15 cellular contexts compared by ENCODE assay signal in the genomic region with DNA sequence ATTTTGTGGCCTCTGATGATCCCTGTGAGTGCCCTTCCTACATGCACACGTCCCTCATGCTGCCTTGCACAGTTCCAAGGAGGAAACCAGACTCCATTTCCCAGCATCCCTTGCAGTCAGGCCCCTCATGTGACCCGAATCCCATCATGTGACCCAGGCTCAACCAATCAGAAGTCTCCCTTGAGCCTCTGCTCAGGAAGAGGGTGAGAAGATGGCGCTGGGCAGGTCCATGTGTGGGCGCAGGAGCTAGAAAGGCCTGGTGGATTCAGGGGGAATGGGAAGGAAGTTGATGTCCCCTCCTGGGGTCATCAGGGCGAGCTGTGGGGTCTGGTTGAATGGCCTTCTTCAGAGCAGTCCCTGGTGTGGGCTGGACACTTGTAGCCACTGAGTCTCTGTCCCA.
A peak's percentile ranks its signal among the peaks of the same experiment; 100 is the strongest.
DNase-seq lines count a peak whose midpoint lies in the region; ATAC-seq and TF ChIP-seq lines count a peak whose summit lies in the region.
"Had no signal": no experiment of that assay in that cellular context is flagged by ENCODE, and none has a peak within 500 bp of the region (broad histone marks: within the 10 kb centered on the region; RNA-seq: fewer than 3 reads in every experiment).

No MANE protein-coding gene starts in this region.

- no peak overlapping the region for H2BK120ac ChIP-seq in neuronal stem cell (ENCODE audit: low read depth, low read length)

- POLR2A ChIA-PET in activated CD8-positive, alpha-beta T cell treated with anti-CD3 and anti-CD28 coated beads for 36 hours (lab: Charles Lee), result no interaction called here
- POLR2A ChIA-PET in activated CD8-positive, alpha-beta T cell treated with anti-CD3 and anti-CD28 coated beads, Interleukin-2, amount 10 ng/mL, durations not matched to agents 7 days and 5 days (lab: Charles Lee), result no interaction called here

- no peak overlapping the region for H2AK5ac ChIP-seq in neuronal stem cell (ENCODE audit: low read depth, low read length)

- no peak overlapping the region for H3K9ac ChIP-seq in neuronal stem cell (ENCODE audit: low read depth, low read length, poor library complexity)

- no peak overlapping the region for H3K4ac ChIP-seq in neuronal stem cell (ENCODE audit: low read length)

- no peak overlapping the region for H4K8ac ChIP-seq in neuronal stem cell (ENCODE audit: low read depth, low read length)

- H3K27ac Mint-ChIP-seq in activated CD8-positive, alpha-beta T cell treated with anti-CD3 and anti-CD28 coated beads for 36 hours, result no peak overlapping the region
- no peak overlapping the region for H3K27ac Mint-ChIP-seq in activated CD8-positive, alpha-beta T cell treated with anti-CD3 and anti-CD28 coated beads, Interleukin-2, amount 10 ng/mL, durations not matched to agents 7 days and 5 days
- H3K27ac Mint-ChIP-seq in glutamatergic neuron (ENCODE audit: unreplicated experiment), result no peak overlapping the region
- H3K27ac Mint-ChIP-seq: activated naive CD4-positive, alpha-beta T cell treated with anti-CD3 and anti-CD28 coated beads, Interleukin-2, amount 50 U/mL, for 24 hours had no signal

- DNase-seq in activated CD8-positive, alpha-beta T cell treated with anti-CD3 and anti-CD28 coated beads for 36 hours, result peak; percentile 33
- DNase-seq in activated CD8-positive, alpha-beta T cell treated with anti-CD3 and anti-CD28 coated beads, Interleukin-2, amount 10 ng/mL, durations not matched to agents 7 days and 5 days, result no peak
- peak; percentile 20 for DNase-seq in Jurkat, Clone E6-1 (ENCODE audit: low read depth, low spot score)
- DNase-seq in SW480 (ENCODE audit: low spot score), result peak; percentile 6
- DNase-seq in neuronal stem cell (ENCODE audit: low spot score), result no peak
- no peak for DNase-seq in KG1 (lab: John Stamatoyannopoulos, UW)
- no peak for DNase-seq in EL
- DNase-seq in glutamatergic neuron, result no peak
- DNase-seq: activated CD8-positive, alpha-beta memory T cell treated with anti-CD3 and anti-CD28 coated beads, Interleukin-2, amount 50 U/mL, for 48 hours; colonic mucosa; NCI-H446 treated with DMSO at 0.1 percent for 48 hours; ovary had no signal

- H3K9me3 Mint-ChIP-seq in activated CD8-positive, alpha-beta T cell treated with anti-CD3 and anti-CD28 coated beads for 36 hours, result no peaks in the 10 kb centered on the region
- no peaks in the 10 kb centered on the region for H3K9me3 Mint-ChIP-seq in activated CD8-positive, alpha-beta T cell treated with anti-CD3 and anti-CD28 coated beads, Interleukin-2, amount 10 ng/mL, durations not matched to agents 7 days and 5 days (ENCODE audit: insufficient read depth)
- H3K9me3 Mint-ChIP-seq in glutamatergic neuron (ENCODE audit: unreplicated experiment), result peaks cover 1% of the 10 kb centered on the region
- H3K9me3 Mint-ChIP-seq: activated naive CD4-positive, alpha-beta T cell treated with anti-CD3 and anti-CD28 coated beads, Interleukin-2, amount 50 U/mL, for 24 hours had no signal

- no peak for TF ChIP-seq CTCF in activated CD8-positive, alpha-beta T cell treated with anti-CD3 and anti-CD28 coated beads for 36 hours (IDR thresholded peaks at IDR 0.05)
- TF ChIP-seq CTCF in glutamatergic neuron (IDR thresholded peaks at IDR 0.05; ENCODE audit: partially characterized antibody, unreplicated experiment), result no peak

- H3K4me1 Mint-ChIP-seq in activated CD8-positive, alpha-beta T cell treated with anti-CD3 and anti-CD28 coated beads for 36 hours (ENCODE audit: low read depth), result no peaks in the 10 kb centered on the region
- no peaks in the 10 kb centered on the region for H3K4me1 Mint-ChIP-seq in activated CD8-positive, alpha-beta T cell treated with anti-CD3 and anti-CD28 coated beads, Interleukin-2, amount 10 ng/mL, durations not matched to agents 7 days and 5 days (ENCODE audit: low read depth)
- H3K4me1 Mint-ChIP-seq in glutamatergic neuron (ENCODE audit: low read depth, unreplicated experiment), result no peaks in the 10 kb centered on the region
- H3K4me1 Mint-ChIP-seq: activated naive CD4-positive, alpha-beta T cell treated with anti-CD3 and anti-CD28 coated beads, Interleukin-2, amount 50 U/mL, for 24 hours; IgD-negative memory B cell had no signal

- no peak overlapping the region for H2BK5ac ChIP-seq in neuronal stem cell (ENCODE audit: low read length)

- no peak overlapping the region for H3K14ac ChIP-seq in neuronal stem cell (ENCODE audit: low read length)

- intact Hi-C loops in activated CD8-positive, alpha-beta T cell treated with anti-CD3 and anti-CD28 coated beads for 36 hours (cut with micrococcal nuclease), result no loop called here

- H3K36me3 ChIP-seq in neuronal stem cell (replicated peaks in 1 of 2; ENCODE audit: control insufficient read depth in 2 of 2, insufficient read depth in 2 of 2, low read length in 2 of 2), result no peaks in the 10 kb centered on the region
- H3K36me3 ChIP-seq: colonic mucosa, ovary had no signal

- H3K4me3 Mint-ChIP-seq in activated CD8-positive, alpha-beta T cell treated with anti-CD3 and anti-CD28 coated beads for 36 hours, result no peak overlapping the region
- H3K4me3 Mint-ChIP-seq in activated CD8-positive, alpha-beta T cell treated with anti-CD3 and anti-CD28 coated beads, Interleukin-2, amount 10 ng/mL, durations not matched to agents 7 days and 5 days, result no peak overlapping the region
- H3K4me3 Mint-ChIP-seq in glutamatergic neuron (ENCODE audit: unreplicated experiment), result no peak overlapping the region
- H3K4me3 Mint-ChIP-seq: activated naive CD4-positive, alpha-beta T cell treated with anti-CD3 and anti-CD28 coated beads, Interleukin-2, amount 50 U/mL, for 24 hours; IgD-negative memory B cell had no signal

- H2AFZ ChIP-seq in neuronal stem cell (ENCODE audit: low read length), result peak overlapping the region; percentile 54

- H2BK15ac ChIP-seq in neuronal stem cell (ENCODE audit: low read length), result no peak overlapping the region

- H3K36me3 Mint-ChIP-seq in activated CD8-positive, alpha-beta T cell treated with anti-CD3 and anti-CD28 coated beads for 36 hours (ENCODE audit: low read depth), result no peaks in the 10 kb centered on the region
- H3K36me3 Mint-ChIP-seq in activated CD8-positive, alpha-beta T cell treated with anti-CD3 and anti-CD28 coated beads, Interleukin-2, amount 10 ng/mL, durations not matched to agents 7 days and 5 days (ENCODE audit: low read depth), result no peaks in the 10 kb centered on the region
- H3K36me3 Mint-ChIP-seq in glutamatergic neuron (ENCODE audit: unreplicated experiment), result peaks cover 4% of the 10 kb centered on the region
- H3K36me3 Mint-ChIP-seq: activated naive CD4-positive, alpha-beta T cell treated with anti-CD3 and anti-CD28 coated beads, Interleukin-2, amount 50 U/mL, for 24 hours; IgD-negative memory B cell had no signal

- H3K27me3 ChIP-seq in neuronal stem cell (ENCODE audit: control insufficient read depth in 3 of 3, insufficient read depth in 3 of 3, low read depth in 1 of 3, low read length in 3 of 3), result no peaks in the 10 kb centered on the region
- H3K27me3 ChIP-seq: colonic mucosa, ovary had no signal

- H3K18ac ChIP-seq in neuronal stem cell (ENCODE audit: low read length), result no peak overlapping the region

- H3K4me3 ChIP-seq in Jurkat, Clone E6-1 (ENCODE audit: low read length), result no peak overlapping the region
- peak overlapping the region in 1 of 2 donors; percentile 33 for H3K4me3 ChIP-seq in neuronal stem cell (ENCODE audit: low read length in 2 of 2)
- H3K4me3 ChIP-seq: colonic mucosa, ovary had no signal

- no peaks in the 10 kb centered on the region for H3K79me1 ChIP-seq in neuronal stem cell (ENCODE audit: low read depth, low read length)

- no CpG with 5 or more reads among the region's 5 CpGs for WGBS in neuronal stem cell (ENCODE audit: extremely low coverage in 2 of 2, insufficient read length in 2 of 2, insufficient replicate concordance in 1 of 2), 2 donors

- no peak overlapping the region for H2BK12ac ChIP-seq in neuronal stem cell (ENCODE audit: low read length)

- no peak overlapping the region for H3K27ac ChIP-seq in neuronal stem cell (replicated peaks; ENCODE audit: low read length)
- H3K27ac ChIP-seq: colonic mucosa, ovary, VCaP had no signal

- no peak overlapping the region for H3K4me2 ChIP-seq in neuronal stem cell (ENCODE audit: insufficient read depth, low read length, poor library complexity, severe bottlenecking)

- H3K4me1 ChIP-seq in neuronal stem cell (ENCODE audit: control insufficient read depth in 2 of 2, insufficient read depth in 1 of 2, low read depth in 1 of 2, low read length in 2 of 2), result no peaks in the 10 kb centered on the region
- H3K4me1 ChIP-seq: colonic mucosa had no signal

- H3K9me3 ChIP-seq in neuronal stem cell (replicated peaks in 1 of 2; ENCODE audit: control insufficient read depth in 2 of 2, insufficient read depth in 1 of 2, low read depth in 1 of 2, low read length in 2 of 2), result peaks cover 0 to 3% of the 10 kb centered on the region in 2 donors
- H3K9me3 ChIP-seq: colonic mucosa had no signal

- peak overlapping the region; percentile 20 for H3K23ac ChIP-seq in neuronal stem cell (ENCODE audit: low read depth, low read length, poor library complexity)

- H3K27me3 Mint-ChIP-seq in activated CD8-positive, alpha-beta T cell treated with anti-CD3 and anti-CD28 coated beads for 36 hours, result peaks cover 8% of the 10 kb centered on the region
- H3K27me3 Mint-ChIP-seq in activated CD8-positive, alpha-beta T cell treated with anti-CD3 and anti-CD28 coated beads, Interleukin-2, amount 10 ng/mL, durations not matched to agents 7 days and 5 days (ENCODE audit: low read depth), result no peaks in the 10 kb centered on the region
- H3K27me3 Mint-ChIP-seq in glutamatergic neuron (ENCODE audit: unreplicated experiment), result peaks cover 9% of the 10 kb centered on the region
- H3K27me3 Mint-ChIP-seq: activated naive CD4-positive, alpha-beta T cell treated with anti-CD3 and anti-CD28 coated beads, Interleukin-2, amount 50 U/mL, for 24 hours had no signal

- CTCF ChIA-PET in activated CD8-positive, alpha-beta T cell treated with anti-CD3 and anti-CD28 coated beads for 36 hours (lab: Charles Lee), result no interaction called here
- CTCF ChIA-PET in activated CD8-positive, alpha-beta T cell treated with anti-CD3 and anti-CD28 coated beads, Interleukin-2, amount 10 ng/mL, durations not matched to agents 7 days and 5 days (lab: Charles Lee), result no interaction called here

- no peak overlapping the region for H4K91ac ChIP-seq in neuronal stem cell (ENCODE audit: low read depth, low read length, poor library complexity)

- no peak for ATAC-seq in activated CD8-positive, alpha-beta T cell treated with anti-CD3 and anti-CD28 coated beads for 36 hours
- no peak for ATAC-seq in activated CD8-positive, alpha-beta T cell treated with anti-CD3 and anti-CD28 coated beads, Interleukin-2, amount 10 ng/mL, durations not matched to agents 7 days and 5 days

Comparison
In these comparisons a context has a peak if more than half of its experiments do, and no peak if none do; other contexts are left out.
1. DNase-seq: peak in activated CD8-positive, alpha-beta T cell treated with anti-CD3 and anti-CD28 coated beads for 36 hours (single experiment), Jurkat, Clone E6-1 (single experiment) and SW480 (single experiment); none in activated CD8-positive, alpha-beta T cell treated with anti-CD3 and anti-CD28 coated beads, Interleukin-2, amount 10 ng/mL, durations not matched to agents 7 days and 5 days (single experiment), neuronal stem cell (single experiment), KG1 (single experiment), EL (single experiment) and glutamatergic neuron (single experiment).